ENCODE assay signal across 1 cellular context in the genomic region with DNA sequence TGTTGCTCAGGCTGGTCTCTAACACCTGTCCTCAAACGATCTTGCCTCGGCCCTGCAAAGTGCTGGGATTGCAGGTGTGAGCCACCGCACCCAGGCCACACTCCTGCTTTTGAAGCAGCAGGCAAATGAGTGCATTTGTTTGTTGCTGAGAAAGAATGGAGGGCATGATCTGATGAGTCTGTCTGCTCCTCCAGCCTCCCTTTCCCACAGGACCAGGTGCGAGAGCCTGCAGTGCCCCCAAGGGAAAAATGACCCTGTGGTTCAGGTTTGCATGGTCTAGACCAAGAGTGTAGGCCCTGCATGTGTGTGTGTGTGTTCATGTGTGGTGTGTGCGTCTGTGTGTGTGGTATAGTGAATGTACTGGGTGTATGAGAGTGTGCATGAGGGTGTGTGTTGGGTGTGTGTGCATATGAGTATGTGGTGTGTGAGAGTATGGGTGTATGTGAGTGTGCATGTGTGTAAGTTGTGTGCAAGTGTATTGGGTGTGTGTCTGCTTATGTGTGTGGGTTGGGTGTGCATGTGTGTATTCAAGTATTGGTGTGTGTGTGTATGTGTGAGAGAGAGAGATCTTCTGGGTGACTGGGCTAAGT.
TF ChIP-seq lines count a peak whose summit lies in the region.

No MANE protein-coding gene starts in this region.

TF ChIP-seq in IMR-90, 13 proteins besides CTCF, POLR2A, EP300 and RAD21 (continued from another document):
- TF ChIP-seq, protein P1, sequence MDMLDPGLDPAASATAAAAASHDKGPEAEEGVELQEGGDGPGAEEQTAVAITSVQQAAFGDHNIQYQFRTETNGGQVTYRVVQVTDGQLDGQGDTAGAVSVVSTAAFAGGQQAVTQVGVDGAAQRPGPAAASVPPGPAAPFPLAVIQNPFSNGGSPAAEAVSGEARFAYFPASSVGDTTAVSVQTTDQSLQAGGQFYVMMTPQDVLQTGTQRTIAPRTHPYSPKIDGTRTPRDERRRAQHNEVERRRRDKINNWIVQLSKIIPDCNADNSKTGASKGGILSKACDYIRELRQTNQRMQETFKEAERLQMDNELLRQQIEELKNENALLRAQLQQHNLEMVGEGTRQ (IDR thresholded peaks at IDR 0.05; ENCODE audit: low read depth, low read length) = no peak
- TF ChIP-seq NFE2L2 (IDR thresholded peaks at IDR 0.05; ENCODE audit: low read depth, low read length) (no peak), SMC3 (IDR thresholded peaks at IDR 0.05; ENCODE audit: low read depth, low read length) (no peak)
TF ChIP-seq in IMR-90: peak in this region for 0.
